ENCODE assay signal across 21 cellular contexts in genomic region chr13:45384474-45385174, GRCh38.
"Had no signal": no experiment of that assay in that cellular context is flagged by ENCODE, and none has a peak within 500 bp of the region (broad histone marks: within the 10 kb centered on the region; RNA-seq: fewer than 3 reads in every experiment).

No MANE protein-coding gene starts in this region.

- H3K9ac ChIP-seq: neural progenitor cell had no signal

- ATAC-seq: natural killer cell treated with Interleukin-12 subunit alpha and Interleukin-12 subunit beta and Interleukin-15 and Interleukin-18, amount 100 ng/mL, for 72 hours; pancreas; sciatic nerve had no signal

- H3K9me3 ChIP-seq: pancreas, stomach, thoracic aorta, transverse colon had no signal

- H3K27ac ChIP-seq: pancreas, thoracic aorta, transverse colon had no signal

- H3K27me3 ChIP-seq: neural progenitor cell, pancreas, stomach, transverse colon had no signal

- DNase-seq: cerebellar nuclear complex; erythroblast; foreskin melanocyte; head of caudate nucleus; hypothalamus; left ventricle myocardium superior; mesenchymal stem cell; midbrain; nucleus accumbens; pancreas; stimulated activated CD4-positive, alpha-beta T cell treated with anti-CD3 and anti-CD28 coated beads, Interleukin-2, amount 100 ng/mL, for 24 hours; stimulated activated naive CD4-positive, alpha-beta T cell; stomach; substantia nigra; transverse colon had no signal

- H3K4me3 ChIP-seq: lung, neural progenitor cell, pancreas, skin epidermis, stomach, thoracic aorta, transverse colon had no signal

- H3K36me3 ChIP-seq: neural progenitor cell, pancreas, transverse colon had no signal

- H3K4me1 ChIP-seq: neural progenitor cell, pancreas, transverse colon had no signal
